In the genomic region with DNA sequence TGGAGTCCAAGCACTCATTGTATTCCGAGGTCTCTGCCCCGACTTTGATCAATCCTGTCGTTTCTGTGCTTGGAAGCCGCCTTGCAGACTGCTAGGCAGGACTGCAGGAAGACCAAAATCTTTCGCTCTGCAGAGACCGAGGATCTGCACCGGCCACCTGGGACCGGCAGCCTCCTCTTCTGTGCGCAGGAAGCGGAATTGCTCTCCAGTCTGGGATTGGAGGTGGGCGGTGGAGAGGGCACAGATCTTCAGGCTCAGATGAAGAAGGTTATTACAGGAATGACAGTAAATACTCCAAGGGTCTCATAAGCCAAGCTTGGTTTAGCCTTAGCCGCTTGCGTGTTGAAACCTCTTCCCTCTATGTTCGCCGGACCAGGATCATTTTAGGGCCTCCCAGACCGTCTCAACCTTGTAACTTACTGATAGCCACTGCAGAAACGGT, we compare ENCODE assay signal across 1 cellular context.
TF ChIP-seq lines count a peak whose summit lies in the region.

No MANE protein-coding gene starts in this region.

TF ChIP-seq in A549, 52 proteins besides CTCF, POLR2A, EP300 and RAD21:
- no peak for TF ChIP-seq ZNF302 (CRISPR knock-in tag; IDR thresholded peaks at IDR 0.05)
- no peak for TF ChIP-seq MAZ (IDR thresholded peaks at IDR 0.05; ENCODE audit: borderline replicate concordance, low read depth, low read length)
- TF ChIP-seq ZC3H11A (IDR thresholded peaks at IDR 0.05), result no peak
- TF ChIP-seq MYC (IDR thresholded peaks at IDR 0.05; ENCODE audit: borderline replicate concordance, low read length), result no peak
- TF ChIP-seq RCOR1 (IDR thresholded peaks at IDR 0.05; ENCODE audit: low read depth, low read length), result no peak
- no peak for TF ChIP-seq HEYL (CRISPR knock-in tag; IDR thresholded peaks at IDR 0.05)
